ENCODE assay signal across 1 cellular context in genomic region chr4:74531952-74532794, GRCh38.
TF ChIP-seq lines count a peak whose summit lies in the region.

No MANE protein-coding gene starts in this region.

TF ChIP-seq in K562, 482 proteins besides CTCF, POLR2A, EP300 and RAD21 (continued from another document and continues in another):
- peak; percentile 37; the same call in 1 of the 2 replicates for TF ChIP-seq ZBTB40 (IDR thresholded peaks at IDR 0.05)
- TF ChIP-seq ZBTB40 (CRISPR knock-in tag; IDR thresholded peaks at IDR 0.05): no peak
- no peak for TF ChIP-seq ZNF609 (CRISPR knock-in tag; IDR thresholded peaks at IDR 0.05; ENCODE audit: borderline replicate concordance)
- TF ChIP-seq TCF3 (CRISPR knock-in tag; IDR thresholded peaks at IDR 0.05): peak; percentile 21; the same call in 1 of the 2 replicates
- peak; percentile 13 for TF ChIP-seq RBM25 (IDR thresholded peaks at IDR 0.05; ENCODE audit: low read depth, low read length, severe bottlenecking)
- TF ChIP-seq POLR2H (tag; IDR thresholded peaks at IDR 0.05; ENCODE audit: low read depth): peak; percentile 88
- TF ChIP-seq ZNF398 (CRISPR knock-in tag; IDR thresholded peaks at IDR 0.05): peak; percentile 53; the same call in 1 of the 2 replicates
- peak; percentile 74; the same call in 1 of the 2 replicates for TF ChIP-seq NBN (IDR thresholded peaks at IDR 0.05; ENCODE audit: low read depth)
- peak; percentile 60; the same call in 1 of the 2 replicates for TF ChIP-seq SOX6 (IDR thresholded peaks at IDR 0.05)
- no peak for TF ChIP-seq ZNF140 (CRISPR knock-in tag; IDR thresholded peaks at IDR 0.05)
- TF ChIP-seq NFE2 (IDR thresholded peaks at IDR 0.05; ENCODE audit: low read depth): no peak
- TF ChIP-seq MGA (IDR thresholded peaks at IDR 0.05): peak; percentile 23; the same call in 1 of the 2 replicates
- peak; percentile 34 to 63 for TF ChIP-seq AFF1 (IDR thresholded peaks at IDR 0.05; ENCODE audit: low read depth in 1 of 2, partially characterized antibody in 2 of 2)
- TF ChIP-seq SMARCA4 (IDR thresholded peaks at IDR 0.05): peak; percentile 63; the same call in 1 of the 2 replicates
